ENCODE assay signal across 31 cellular contexts in genomic region chr18:62690416-62690815, GRCh38. TPM values are rescaled to one million over a fixed set of nuclear protein-coding genes. Genes with fewer than 3 reads are reported as not detected.
A peak's percentile ranks its signal among the peaks of the same experiment; 100 is the strongest.
DNase-seq lines count a peak whose midpoint lies in the region; TF ChIP-seq lines count a peak whose summit lies in the region.
"Had no signal": no experiment of that assay in that cellular context is flagged by ENCODE, and none has a peak within 500 bp of the region (broad histone marks: within the 10 kb centered on the region; RNA-seq: fewer than 3 reads in every experiment).

No MANE protein-coding gene starts in this region.

- H3K4me2 ChIP-seq in osteoblast (ENCODE audit: insufficient read depth, low read length): peak overlapping the region; percentile 20

- DNase-seq in AG10803 (ENCODE audit: low read depth): no peak
- DNase-seq in anterior cingulate cortex (lab: John Stamatoyannopoulos, UW): peak in 53 of 58 donors; percentile 3 to 93 (median 61)
- DNase-seq in head of caudate nucleus: peak; percentile 51 to 96 (median 84)
- DNase-seq in osteoblast (ENCODE audit: insufficient read length, low spot score, missing footprints): no peak
- DNase-seq in AG08396 (ENCODE audit: low spot score): no peak
- no peak for DNase-seq in type B pancreatic cell (ENCODE audit: extremely low spot score, unreplicated experiment)
- DNase-seq in activated naive CD4-positive, alpha-beta T cell treated with anti-CD3 and anti-CD28 coated beads, Interleukin-2, amount 50 U/mL, for 16 hours: no peak
- no peak for DNase-seq in NCI-H1105 (lab: John Stamatoyannopoulos, UW)
- DNase-seq: 8988T; activated B cell treated with CpG ODN at 0.5 μM for 24 hours; activated CD4-positive, alpha-beta T cell treated with anti-CD3 and anti-CD28 coated beads, Interleukin-2, amount 50 U/mL, for 4 hours; AML-193; CD8-positive, alpha-beta memory T cell; DMS53; effector memory CD4-positive, alpha-beta T cell; gastrocnemius medialis; GDM1; GOT3; kidney; NCI-H1105 treated with DMSO at 0.1 percent for 48 hours; NCI-H2029 treated with DMSO at 0.1 percent for 48 hours; NCI-H345; NCI-H774; Right ventricle myocardium superior; stimulated activated CD4-positive, alpha-beta T cell treated with anti-CD3 and anti-CD28 coated beads, Interleukin-4, amount 100 ng/mL, for 24 hours; stimulated activated naive CD4-positive, alpha-beta T cell treated with Interleukin-2 at 50 U/mL for 16 hours; T-helper 9 cell; transverse colon had no signal

- no peaks in the 10 kb centered on the region for H3K79me2 ChIP-seq in osteoblast (ENCODE audit: insufficient read depth, low read length)

- no peak overlapping the region for H3K27ac ChIP-seq in osteoblast (ENCODE audit: low read depth, low read length)
- H3K27ac ChIP-seq: gastrocnemius medialis, neutrophil, transverse colon had no signal

- peaks cover 13% of the 10 kb centered on the region for H3K9me3 ChIP-seq in osteoblast (ENCODE audit: low read depth, low read length)

- H3K4me3 ChIP-seq in AG10803 (ENCODE audit: low read length) (peak overlapping the region; percentile 3), osteoblast (ENCODE audit: insufficient read depth, low read length) (no peak overlapping the region)
- H3K4me3 ChIP-seq: lung, transverse colon had no signal

- peaks cover 10% of the 10 kb centered on the region for H3K4me1 Mint-ChIP-seq in type B pancreatic cell (ENCODE audit: unreplicated experiment)
- H3K4me1 Mint-ChIP-seq: activated B cell treated with CpG ODN at 0.5 μM for 24 hours; CD8-positive, alpha-beta memory T cell had no signal

- H3K36me3 ChIP-seq in osteoblast (ENCODE audit: insufficient read depth, low read length): no peaks in the 10 kb centered on the region
- H3K36me3 ChIP-seq: gastrocnemius medialis, neutrophil, transverse colon had no signal

- H3K27ac Mint-ChIP-seq in type B pancreatic cell: no peak overlapping the region
- H3K27ac Mint-ChIP-seq: activated B cell treated with CpG ODN at 0.5 μM for 24 hours; activated naive CD8-positive, alpha-beta T cell; CD8-positive, alpha-beta memory T cell had no signal

- H3K27me3 ChIP-seq in osteoblast (ENCODE audit: insufficient read depth, low read length): peaks cover 7% of the 10 kb centered on the region
- H3K27me3 ChIP-seq: gastrocnemius medialis, neutrophil, transverse colon had no signal

- H3K36me3 Mint-ChIP-seq in type B pancreatic cell: peaks cover 5% of the 10 kb centered on the region

- no peaks in the 10 kb centered on the region for H3K4me1 ChIP-seq in osteoblast (ENCODE audit: insufficient read depth, low read length)
- H3K4me1 ChIP-seq: gastrocnemius medialis, transverse colon had no signal

- TF ChIP-seq CTCF in AG10803 (conservative IDR thresholded peaks at IDR 0.05; ENCODE audit: low read length): no peak
- TF ChIP-seq CTCF in osteoblast (IDR thresholded peaks at IDR 0.05; ENCODE audit: extremely low read depth, low read depth, low read length): no peak
- no peak for TF ChIP-seq CTCF in type B pancreatic cell (conservative IDR thresholded peaks at IDR 0.05)

- H3K4me3 Mint-ChIP-seq in type B pancreatic cell: no peak overlapping the region
- H3K4me3 Mint-ChIP-seq: activated B cell treated with CpG ODN at 0.5 μM for 24 hours; activated naive CD8-positive, alpha-beta T cell; CD8-positive, alpha-beta memory T cell had no signal

- H3K27me3 Mint-ChIP-seq in type B pancreatic cell: no peaks in the 10 kb centered on the region
- H3K27me3 Mint-ChIP-seq: activated B cell treated with CpG ODN at 0.5 μM for 24 hours; activated naive CD8-positive, alpha-beta T cell had no signal

- H2AFZ ChIP-seq in osteoblast (ENCODE audit: low read length): no peak overlapping the region

- H3K9me3 Mint-ChIP-seq in type B pancreatic cell: peaks cover 11% of the 10 kb centered on the region

- H4K20me1 ChIP-seq in osteoblast (ENCODE audit: insufficient read depth, low read length): no peaks in the 10 kb centered on the region

- intact Hi-C loops in head of caudate nucleus (cut with DNase I): no loop called here

RNA-seq across cellular contexts. Expression of gene PHLPP1, which starts 24.9 kb away (rescaled TPM):
- total RNA-seq in osteoblast (5.6 and 6.9 TPM in 2 replicates), type B pancreatic cell (ENCODE audit: low replicate concordance) (28.5 and 29.3 TPM in 2 replicates)

Comparison
In these comparisons a context has a peak if more than half of its experiments do, and no peak if none do; other contexts are left out.
1. DNase-seq: peak in anterior cingulate cortex (53 of 58) and head of caudate nucleus (42 of 42); none in AG10803 (single experiment), osteoblast (single experiment), AG08396 (single experiment), type B pancreatic cell (single experiment), activated naive CD4-positive, alpha-beta T cell treated with anti-CD3 and anti-CD28 coated beads, Interleukin-2, amount 50 U/mL, for 16 hours (single experiment) and NCI-H1105 (single experiment).